9 cellular contexts compared by ENCODE assay signal in the genomic region with DNA sequence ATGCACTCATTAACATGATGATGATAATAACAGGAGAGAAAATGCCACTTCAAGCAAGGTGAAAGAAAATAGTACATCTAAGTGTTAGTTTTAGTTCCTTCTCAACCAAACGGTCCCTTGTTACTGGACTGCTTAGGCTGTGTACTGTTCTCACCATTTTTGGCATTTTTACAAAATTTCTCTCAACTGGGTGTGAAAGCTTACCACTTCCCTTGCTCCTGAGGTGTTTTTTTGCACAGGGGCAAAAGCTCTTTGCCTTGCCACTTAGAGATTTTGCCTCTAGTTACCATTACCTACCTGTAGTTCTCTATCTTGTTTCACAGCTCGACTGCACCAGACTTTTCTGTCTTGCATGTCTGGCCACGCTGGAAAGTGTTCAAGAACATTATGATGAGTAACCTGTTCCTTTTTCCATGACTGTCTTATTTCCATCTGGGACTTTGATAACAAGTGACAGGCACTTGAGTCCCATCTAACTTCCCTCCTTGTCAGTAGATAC. TPM values are rescaled to one million over a fixed set of nuclear protein-coding genes. Genes with fewer than 3 reads are reported as not detected.
A peak's percentile ranks its signal among the peaks of the same experiment; 100 is the strongest.
DNase-seq lines count a peak whose midpoint lies in the region; ATAC-seq and TF ChIP-seq lines count a peak whose summit lies in the region.
"Had no signal": no experiment of that assay in that cellular context is flagged by ENCODE, and none has a peak within 500 bp of the region (broad histone marks: within the 10 kb centered on the region; RNA-seq: fewer than 3 reads in every experiment).

No MANE protein-coding gene starts in this region.

- H3K27me3 ChIP-seq in SK-N-SH (ENCODE audit: insufficient read depth) (no peaks in the 10 kb centered on the region), neuronal stem cell (ENCODE audit: control insufficient read depth in 3 of 3, insufficient read depth in 3 of 3, low read depth in 1 of 3, low read length in 3 of 3) (no peaks in the 10 kb centered on the region)
- H3K27me3 ChIP-seq: BLaER1 treated with 17β-estradiol and CSF1 and Interleukin-3, amounts not matched to agents 10 nM and 100 nM had no signal

- H3K9me3 ChIP-seq in SK-N-SH (no peaks in the 10 kb centered on the region), neuronal stem cell (replicated peaks in 1 of 2; ENCODE audit: control insufficient read depth in 2 of 2, insufficient read depth in 1 of 2, low read depth in 1 of 2, low read length in 2 of 2) (peaks cover 0 to 9% of the 10 kb centered on the region in 2 donors)
- H3K9me3 ChIP-seq: BLaER1 treated with 17β-estradiol and CSF1 and Interleukin-3, amounts not matched to agents 10 nM and 100 nM had no signal

- no peak overlapping the region for H2BK15ac ChIP-seq in neuronal stem cell (ENCODE audit: low read length)

- TF ChIP-seq CTCF in SK-N-SH (IDR thresholded peaks at IDR 0.05): no peak

- no peaks in the 10 kb centered on the region for H3K9me3 Mint-ChIP-seq in activated T-cell treated with anti-CD3 and anti-CD28 coated beads, Interleukin-2, amount 50 U/mL, for 4 hours

- H3K27ac ChIP-seq in SK-N-SH (ENCODE audit: low read depth in 2 of 2, low read length in 1 of 2) (peak overlapping the region; percentile 53 to 58), neuronal stem cell (replicated peaks; ENCODE audit: low read length) (no peak overlapping the region)
- H3K27ac ChIP-seq: BLaER1 treated with 17β-estradiol and CSF1 and Interleukin-3, amounts not matched to agents 10 nM and 100 nM had no signal

- peaks cover 99% of the 10 kb centered on the region for H4K20me1 ChIP-seq in SK-N-SH (ENCODE audit: insufficient read depth)

- no peak overlapping the region for H2BK5ac ChIP-seq in neuronal stem cell (ENCODE audit: low read length)

- POLR2A ChIA-PET in SK-N-SH (lab: Yijun Ruan, JAX): no interaction called here

- H3K36me3 ChIP-seq in SK-N-SH (replicated peaks in 1 of 2; ENCODE audit: control insufficient read depth in 1 of 2, insufficient read depth in 2 of 2, low read length in 1 of 2): peaks cover 0 to 19% of the 10 kb centered on the region in 2 experiments
- no peaks in the 10 kb centered on the region for H3K36me3 ChIP-seq in neuronal stem cell (replicated peaks in 1 of 2; ENCODE audit: control insufficient read depth in 2 of 2, insufficient read depth in 2 of 2, low read length in 2 of 2)

- H3K4me1 ChIP-seq in SK-N-SH (ENCODE audit: control insufficient read depth in 1 of 2, insufficient read depth in 2 of 2, low read depth in 1 of 2, low read length in 1 of 2): peaks cover 27 to 38% of the 10 kb centered on the region in 2 experiments; a peak in 3 of 4 replicates
- peaks cover 6 to 7% of the 10 kb centered on the region in 2 donors for H3K4me1 ChIP-seq in neuronal stem cell (ENCODE audit: control insufficient read depth in 2 of 2, insufficient read depth in 1 of 2, low read depth in 1 of 2, low read length in 2 of 2)

- H3F3A ChIP-seq in SK-N-SH (replicated peaks; ENCODE audit: insufficient read depth): peaks cover 35% of the 10 kb centered on the region

- TF ChIP-seq EP300 in SK-N-SH (IDR thresholded peaks at IDR 0.05; ENCODE audit: borderline replicate concordance in 1 of 2, low read depth in 1 of 2, low read length in 1 of 2): peak; percentile 29 to 61; a peak in 1 of 4 replicates

- no peak overlapping the region for H2BK12ac ChIP-seq in neuronal stem cell (ENCODE audit: low read length)

- H3K9ac ChIP-seq in SK-N-SH: no peak overlapping the region
- H3K9ac ChIP-seq in neuronal stem cell (ENCODE audit: low read depth, low read length, poor library complexity): no peak overlapping the region
- H3K9ac ChIP-seq: BLaER1 treated with 17β-estradiol and CSF1 and Interleukin-3, amounts not matched to agents 10 nM and 100 nM had no signal

- H4K91ac ChIP-seq in neuronal stem cell (ENCODE audit: low read depth, low read length, poor library complexity): no peak overlapping the region

- H3K9me2 ChIP-seq in SK-N-SH: no peaks in the 10 kb centered on the region

- H2AFZ ChIP-seq in SK-N-SH (ENCODE audit: low read depth): no peak overlapping the region
- H2AFZ ChIP-seq in neuronal stem cell (ENCODE audit: low read length): no peak overlapping the region

- H3K4me3 ChIP-seq in SK-N-SH (ENCODE audit: low read depth in 2 of 2, low read length in 1 of 2) (no peak overlapping the region), neuronal stem cell (ENCODE audit: low read length in 2 of 2) (no peak overlapping the region)
- H3K4me3 ChIP-seq: BLaER1 treated with 17β-estradiol and CSF1 and Interleukin-3, amounts not matched to agents 10 nM and 100 nM had no signal

- H2AK5ac ChIP-seq in neuronal stem cell (ENCODE audit: low read depth, low read length): no peak overlapping the region

- no peak overlapping the region for H3K14ac ChIP-seq in neuronal stem cell (ENCODE audit: low read length)

- CTCF ChIA-PET in SK-N-SH (lab: Yijun Ruan, JAX): no interaction called here

- TF ChIP-seq RAD21 in SK-N-SH (IDR thresholded peaks at IDR 0.05; ENCODE audit: low read length): no peak

- H3K79me1 ChIP-seq in neuronal stem cell (ENCODE audit: low read depth, low read length): no peaks in the 10 kb centered on the region

- H3K36me3 Mint-ChIP-seq in activated T-cell treated with anti-CD3 and anti-CD28 coated beads, Interleukin-2, amount 50 U/mL, for 4 hours (ENCODE audit: insufficient read depth): peaks cover 8% of the 10 kb centered on the region

- whole genome bisulfite sequencing in SK-N-SH (ENCODE audit: low lambda C conversion rate): 35% methylated on average over 3 of the region's 3 CpGs
- no CpG with 5 or more reads among the region's 3 CpGs for WGBS in neuronal stem cell (ENCODE audit: extremely low coverage in 2 of 2, insufficient read length in 2 of 2, insufficient replicate concordance in 1 of 2), 2 donors

- peak; percentile 58 to 64 for ATAC-seq in activated T-cell treated with anti-CD3 and anti-CD28 coated beads, Interleukin-2, amount 50 U/mL, for 4 hours
- ATAC-seq in HG02938 (IDR thresholded peaks at IDR 0.05; ENCODE audit: unreplicated experiment): peak; percentile 47
- no peak for ATAC-seq in HG03039 (IDR thresholded peaks at IDR 0.05; ENCODE audit: unreplicated experiment)

- H3K4me1 Mint-ChIP-seq in activated T-cell treated with anti-CD3 and anti-CD28 coated beads, Interleukin-2, amount 50 U/mL, for 4 hours (ENCODE audit: low read depth): peaks cover 83% of the 10 kb centered on the region

- H3K4me2 ChIP-seq in SK-N-SH: peak overlapping the region; percentile 34
- H3K4me2 ChIP-seq in neuronal stem cell (ENCODE audit: insufficient read depth, low read length, poor library complexity, severe bottlenecking): no peak overlapping the region

- no peak overlapping the region for H3K18ac ChIP-seq in neuronal stem cell (ENCODE audit: low read length)

- H3K23ac ChIP-seq in neuronal stem cell (ENCODE audit: low read depth, low read length, poor library complexity): no peak overlapping the region

- H3K4me3 Mint-ChIP-seq in activated T-cell treated with anti-CD3 and anti-CD28 coated beads, Interleukin-2, amount 50 U/mL, for 4 hours: peak overlapping the region; percentile 64

- no peaks in the 10 kb centered on the region for H3K27me3 Mint-ChIP-seq in activated T-cell treated with anti-CD3 and anti-CD28 coated beads, Interleukin-2, amount 50 U/mL, for 4 hours (ENCODE audit: low read depth)

- no peak overlapping the region for H2BK120ac ChIP-seq in neuronal stem cell (ENCODE audit: low read depth, low read length)

- DNase-seq in activated T-cell treated with anti-CD3 and anti-CD28 coated beads, Interleukin-2, amount 50 U/mL, for 4 hours: peak; percentile 33
- no peak for DNase-seq in activated T-cell treated with anti-CD3 and anti-CD28 coated beads, Interleukin-2, amount 50 U/mL, for 1 hour
- DNase-seq in SK-N-SH (no peak), germinal center (ENCODE audit: low spot score) (peak; percentile 28), neuronal stem cell (ENCODE audit: low spot score) (no peak), kidney glomerular epithelial cell (lab: John Stamatoyannopoulos, UW) (no peak)

- H4K8ac ChIP-seq in neuronal stem cell (ENCODE audit: low read depth, low read length): no peak overlapping the region

- H3K79me2 ChIP-seq in SK-N-SH (ENCODE audit: insufficient read depth): peaks cover 100% of the 10 kb centered on the region

- H3K4ac ChIP-seq in neuronal stem cell (ENCODE audit: low read length): no peak overlapping the region

TF ChIP-seq in SK-N-SH, 30 proteins besides CTCF, POLR2A, EP300 and RAD21:
- no peak for TF ChIP-seq TAF1 (IDR thresholded peaks at IDR 0.05; ENCODE audit: borderline replicate concordance, low read depth, low read length)
- peak; percentile 59; the same call in 1 of the 2 replicates for TF ChIP-seq NFIC (IDR thresholded peaks at IDR 0.05; ENCODE audit: borderline replicate concordance)
- TF ChIP-seq YY1 (IDR thresholded peaks at IDR 0.05; ENCODE audit: low read depth): no peak
- TF ChIP-seq, protein P1, sequence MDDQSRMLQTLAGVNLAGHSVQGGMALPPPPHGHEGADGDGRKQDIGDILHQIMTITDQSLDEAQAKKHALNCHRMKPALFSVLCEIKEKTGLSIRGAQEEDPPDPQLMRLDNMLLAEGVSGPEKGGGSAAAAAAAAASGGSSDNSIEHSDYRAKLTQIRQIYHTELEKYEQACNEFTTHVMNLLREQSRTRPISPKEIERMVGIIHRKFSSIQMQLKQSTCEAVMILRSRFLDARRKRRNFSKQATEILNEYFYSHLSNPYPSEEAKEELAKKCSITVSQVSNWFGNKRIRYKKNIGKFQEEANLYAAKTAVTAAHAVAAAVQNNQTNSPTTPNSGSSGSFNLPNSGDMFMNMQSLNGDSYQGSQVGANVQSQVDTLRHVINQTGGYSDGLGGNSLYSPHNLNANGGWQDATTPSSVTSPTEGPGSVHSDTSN (IDR thresholded peaks at IDR 0.05): peak; percentile 92
- TF ChIP-seq, protein P2, sequence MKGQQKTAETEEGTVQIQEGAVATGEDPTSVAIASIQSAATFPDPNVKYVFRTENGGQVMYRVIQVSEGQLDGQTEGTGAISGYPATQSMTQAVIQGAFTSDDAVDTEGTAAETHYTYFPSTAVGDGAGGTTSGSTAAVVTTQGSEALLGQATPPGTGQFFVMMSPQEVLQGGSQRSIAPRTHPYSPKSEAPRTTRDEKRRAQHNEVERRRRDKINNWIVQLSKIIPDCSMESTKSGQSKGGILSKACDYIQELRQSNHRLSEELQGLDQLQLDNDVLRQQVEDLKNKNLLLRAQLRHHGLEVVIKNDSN (IDR thresholded peaks at IDR 0.05; ENCODE audit: borderline replicate concordance, low read depth): no peak
- TF ChIP-seq TCF12 (IDR thresholded peaks at IDR 0.05): peak; percentile 88
- TF ChIP-seq FOSL2 (IDR thresholded peaks at IDR 0.05; ENCODE audit: borderline replicate concordance, low read depth): peak; percentile 18; the same call in 1 of the 2 replicates
- TF ChIP-seq POLR2AphosphoS5 (IDR thresholded peaks at IDR 0.05; ENCODE audit: low read depth, low read length): peak; percentile 33; the same call in 1 of the 2 replicates
- peak; percentile 47 for TF ChIP-seq JUND (IDR thresholded peaks at IDR 0.05)

RNA-seq across cellular contexts. Expression of a gene that starts 10.7 kb away (rescaled TPM):
- 10 to 100 TPM; 62.3 to 72.1 (median 62.9) TPM for total RNA-seq in activated T-cell treated with anti-CD3 and anti-CD28 coated beads, Interleukin-2, amount 50 U/mL, for 4 hours
- polyA plus RNA-seq in SK-N-SH (2012; rRNA removed): 85.8 and 146 TPM in 2 replicates
- polyA plus RNA-seq in SK-N-SH (2012; cell fraction: cytosol; rRNA removed): 148 and 159 TPM in 2 replicates
- 72.1 and 172 TPM in 2 replicates for polyA plus RNA-seq in SK-N-SH (2012; cell fraction: nucleus; rRNA removed)
- 8.8 TPM for polyA plus RNA-seq in neuronal stem cell (2013, experiment 1 of 2)
- polyA plus RNA-seq in neuronal stem cell (2013, experiment 2 of 2): 9.7 TPM

Comparison
In these comparisons a context has a peak if more than half of its experiments do, and no peak if none do; other contexts are left out.
1. DNase-seq: peak in activated T-cell treated with anti-CD3 and anti-CD28 coated beads, Interleukin-2, amount 50 U/mL, for 4 hours (single experiment) and germinal center (single experiment); none in activated T-cell treated with anti-CD3 and anti-CD28 coated beads, Interleukin-2, amount 50 U/mL, for 1 hour (single experiment), SK-N-SH (single experiment), neuronal stem cell (single experiment) and kidney glomerular epithelial cell (single experiment).